20 cellular contexts compared by ENCODE assay signal in genomic region chr17:43396491-43397060, GRCh38. TPM values are rescaled to one million over a fixed set of nuclear protein-coding genes. Genes with fewer than 3 reads are reported as not detected.
DNase-seq lines count a peak whose midpoint lies in the region; ATAC-seq and TF ChIP-seq lines count a peak whose summit lies in the region.
"Had no signal": no experiment of that assay in that cellular context is flagged by ENCODE, and none has a peak within 500 bp of the region (broad histone marks: within the 10 kb centered on the region; RNA-seq: fewer than 3 reads in every experiment).

No MANE protein-coding gene starts in this region.

- POLR2A ChIA-PET in OCI-LY7 (lab: Charles Lee): interaction anchor here (0.9 kb wide), 1 partner anchor 87 kb away, joined by 3 read pairs; the partner anchor contains the start of gene DHX8

- peak overlapping the region; percentile 61 for H3K27ac ChIP-seq in left ventricle myocardium inferior (replicated peaks)
- H3K27ac ChIP-seq in OCI-LY7 (ENCODE audit: low read depth, low read length, poor library complexity, severe bottlenecking): no peak overlapping the region
- no peak overlapping the region for H3K27ac ChIP-seq in effector memory CD4-positive, alpha-beta T cell (ENCODE audit: insufficient read depth, low read length, poor library complexity, severe bottlenecking)
- H3K27ac ChIP-seq: breast epithelium, epithelial cell of prostate had no signal

- peaks cover 55% of the 10 kb centered on the region for H3K4me1 ChIP-seq in left ventricle myocardium inferior
- H3K4me1 ChIP-seq in OCI-LY7 (ENCODE audit: insufficient read depth, low read length, poor library complexity, severe bottlenecking): peaks cover 14% of the 10 kb centered on the region
- peaks cover 8% of the 10 kb centered on the region for H3K4me1 ChIP-seq in effector memory CD4-positive, alpha-beta T cell (ENCODE audit: control insufficient read depth, insufficient read depth, low read length, poor library complexity, severe bottlenecking)

- no peaks in the 10 kb centered on the region for H3K9me2 ChIP-seq in OCI-LY7 (ENCODE audit: insufficient read depth, low read length)

- H3K4me3 ChIP-seq in left ventricle myocardium inferior (no peak overlapping the region), OCI-LY7 (ENCODE audit: low read depth, low read length, poor library complexity, severe bottlenecking) (no peak overlapping the region)
- no peak overlapping the region for H3K4me3 ChIP-seq in effector memory CD4-positive, alpha-beta T cell (ENCODE audit: insufficient read depth, low read depth, low read length, poor library complexity, severe bottlenecking)
- H3K4me3 ChIP-seq: breast epithelium, HAP-1 had no signal

- no peak overlapping the region for H3K4me2 ChIP-seq in OCI-LY7 (ENCODE audit: low read length)

- peak overlapping the region in 2 of 5 experiments; percentile 1 to 2 for H3K4me3 Mint-ChIP-seq in brain
- H3K4me3 Mint-ChIP-seq in stimulated activated effector memory CD8-positive, alpha-beta T cell treated with anti-CD3 and anti-CD28 coated beads, Interleukin-12 subunit alpha, Interleukin-12 subunit beta, amount 100 ng/mL, for 72 hours: no peak overlapping the region
- H3K4me3 Mint-ChIP-seq: activated T-helper 1 cell treated with anti-CD3 and anti-CD28 coated beads, Interleukin-12 subunit alpha, Interleukin-12 subunit beta, Interleukin-2, Interleukin-4 antibody, amounts not matched to agents 30 ng/mL and 10 ng/mL and 1 ng/mL, durations not matched to agents 14 hours and 24 hours and 36 hours had no signal

- H3K4me1 Mint-ChIP-seq in brain: peaks cover 45% of the 10 kb centered on the region
- peaks cover 20% of the 10 kb centered on the region for H3K4me1 Mint-ChIP-seq in stimulated activated effector memory CD8-positive, alpha-beta T cell treated with anti-CD3 and anti-CD28 coated beads, Interleukin-12 subunit alpha, Interleukin-12 subunit beta, amount 100 ng/mL, for 72 hours

- H3K79me2 ChIP-seq in OCI-LY7 (ENCODE audit: insufficient read depth, low read depth, low read length): no peaks in the 10 kb centered on the region

- CTCF ChIA-PET in OCI-LY7 (lab: Charles Lee; ENCODE audit: unreplicated experiment): no interaction called here

- DNase-seq in left ventricle myocardium inferior: no peak
- no peak for DNase-seq in cardiac septum (ENCODE audit: low spot score)
- DNase-seq in OCI-LY7 (ENCODE audit: low spot score): no peak
- no peak for DNase-seq in stimulated activated effector memory CD8-positive, alpha-beta T cell treated with anti-CD3 and anti-CD28 coated beads, Interleukin-12 subunit alpha, Interleukin-12 subunit beta, amount 100 ng/mL, for 72 hours (ENCODE audit: low spot score in 2 of 2)
- no peak for DNase-seq in left lobe of liver (ENCODE audit: low spot score)
- DNase-seq in EL: no peak
- no peak for DNase-seq in effector memory CD4-positive, alpha-beta T cell
- DNase-seq: activated CD4-positive, CD25-positive, alpha-beta regulatory T cell; CD8-positive, alpha-beta memory T cell; cortex of kidney; DMS79; mammary epithelial cell; NCI-H526; retina; trophoblast cell had no signal

- no peaks in the 10 kb centered on the region for H3K9me3 Mint-ChIP-seq in brain
- no peaks in the 10 kb centered on the region for H3K9me3 Mint-ChIP-seq in stimulated activated effector memory CD8-positive, alpha-beta T cell treated with anti-CD3 and anti-CD28 coated beads, Interleukin-12 subunit alpha, Interleukin-12 subunit beta, amount 100 ng/mL, for 72 hours
- H3K9me3 Mint-ChIP-seq: activated T-helper 1 cell treated with anti-CD3 and anti-CD28 coated beads, Interleukin-12 subunit alpha, Interleukin-12 subunit beta, Interleukin-2, Interleukin-4 antibody, amounts not matched to agents 30 ng/mL and 10 ng/mL and 1 ng/mL, durations not matched to agents 14 hours and 24 hours and 36 hours; CD8-positive, alpha-beta memory T cell had no signal

- no peaks in the 10 kb centered on the region for H3K27me3 ChIP-seq in left ventricle myocardium inferior (ENCODE audit: low read depth)
- no peaks in the 10 kb centered on the region for H3K27me3 ChIP-seq in effector memory CD4-positive, alpha-beta T cell (replicated peaks; ENCODE audit: control insufficient read depth, insufficient read depth, low read length, poor library complexity, severe bottlenecking)
- H3K27me3 ChIP-seq: breast epithelium had no signal

- ATAC-seq in stimulated activated effector memory CD8-positive, alpha-beta T cell treated with anti-CD3 and anti-CD28 coated beads, Interleukin-12 subunit alpha, Interleukin-12 subunit beta, amount 100 ng/mL, for 72 hours: no peak
- ATAC-seq in left lobe of liver: no peak

- intact Hi-C loops in left ventricle myocardium inferior (cut with micrococcal nuclease): no loop called here
- intact Hi-C loops in cardiac septum (cut with DNase I): no loop called here
- intact Hi-C loops in OCI-LY7 (cut with micrococcal nuclease; ENCODE audit: unreplicated experiment): no loop called here

- no TSS peak for BruUV-seq in OCI-LY7 (replicated peaks; lab: Mats Ljungman, UMichigan)

- TF ChIP-seq CTCF in left ventricle myocardium inferior (IDR thresholded peaks at IDR 0.05; ENCODE audit: borderline replicate concordance): no peak
- TF ChIP-seq CTCF in OCI-LY7 (conservative IDR thresholded peaks at IDR 0.05; ENCODE audit: low read length): no peak
- TF ChIP-seq CTCF in brain (conservative IDR thresholded peaks at IDR 0.05): no peak

- H3K36me3 ChIP-seq in left ventricle myocardium inferior (no peaks in the 10 kb centered on the region), OCI-LY7 (ENCODE audit: insufficient read depth, low read length) (no peaks in the 10 kb centered on the region)
- no peaks in the 10 kb centered on the region for H3K36me3 ChIP-seq in effector memory CD4-positive, alpha-beta T cell (ENCODE audit: control insufficient read depth, insufficient read depth, low read length)
- H3K36me3 ChIP-seq: breast epithelium had no signal

- peaks cover 17% of the 10 kb centered on the region for H3K36me3 Mint-ChIP-seq in brain
- peaks cover 7% of the 10 kb centered on the region for H3K36me3 Mint-ChIP-seq in stimulated activated effector memory CD8-positive, alpha-beta T cell treated with anti-CD3 and anti-CD28 coated beads, Interleukin-12 subunit alpha, Interleukin-12 subunit beta, amount 100 ng/mL, for 72 hours

- no peaks in the 10 kb centered on the region for H3K9me3 ChIP-seq in left ventricle myocardium inferior (replicated peaks)
- no peaks in the 10 kb centered on the region for H3K9me3 ChIP-seq in OCI-LY7 (ENCODE audit: low read length)
- no peaks in the 10 kb centered on the region for H3K9me3 ChIP-seq in effector memory CD4-positive, alpha-beta T cell (ENCODE audit: control insufficient read depth, low read length)
- H3K9me3 ChIP-seq: breast epithelium, HAP-1 had no signal

- peak overlapping the region in 4 of 5 experiments; percentile 17 to 83 (median 59) for H3K27ac Mint-ChIP-seq in brain
- H3K27ac Mint-ChIP-seq in stimulated activated effector memory CD8-positive, alpha-beta T cell treated with anti-CD3 and anti-CD28 coated beads, Interleukin-12 subunit alpha, Interleukin-12 subunit beta, amount 100 ng/mL, for 72 hours: peak overlapping the region; percentile 5
- H3K27ac Mint-ChIP-seq: activated T-helper 1 cell treated with anti-CD3 and anti-CD28 coated beads, Interleukin-12 subunit alpha, Interleukin-12 subunit beta, Interleukin-2, Interleukin-4 antibody, amounts not matched to agents 30 ng/mL and 10 ng/mL and 1 ng/mL, durations not matched to agents 14 hours and 24 hours and 36 hours had no signal

- H4K20me1 ChIP-seq in OCI-LY7 (ENCODE audit: insufficient read depth, low read length): no peaks in the 10 kb centered on the region

- H2AFZ ChIP-seq in OCI-LY7 (ENCODE audit: low read length): 0 out of 2 replicates have a peak overlapping the region, but pooled peaks have one; percentile 4

- H3K27me3 Mint-ChIP-seq in brain: peaks cover 8% of the 10 kb centered on the region
- H3K27me3 Mint-ChIP-seq: CD8-positive, alpha-beta memory T cell had no signal

RNA-seq across cellular contexts. Expression of gene ARL4D, which starts 2.2 kb away (rescaled TPM):
- total RNA-seq in left ventricle myocardium inferior (7.1 TPM), cardiac septum (4.4 TPM), OCI-LY7 (2022) (0.72 and 0.83 TPM in 2 replicates), left lobe of liver (15.4 TPM)
- 0.64 and 1.4 TPM in 2 replicates for total RNA-seq in OCI-LY7 (2014; rRNA removed; shearing (Covaris generic))
- 9.2 TPM for polyA plus RNA-seq in brain (ENCODE audit: insufficient read depth, low read depth, low replicate concordance)
